In the genomic region with DNA sequence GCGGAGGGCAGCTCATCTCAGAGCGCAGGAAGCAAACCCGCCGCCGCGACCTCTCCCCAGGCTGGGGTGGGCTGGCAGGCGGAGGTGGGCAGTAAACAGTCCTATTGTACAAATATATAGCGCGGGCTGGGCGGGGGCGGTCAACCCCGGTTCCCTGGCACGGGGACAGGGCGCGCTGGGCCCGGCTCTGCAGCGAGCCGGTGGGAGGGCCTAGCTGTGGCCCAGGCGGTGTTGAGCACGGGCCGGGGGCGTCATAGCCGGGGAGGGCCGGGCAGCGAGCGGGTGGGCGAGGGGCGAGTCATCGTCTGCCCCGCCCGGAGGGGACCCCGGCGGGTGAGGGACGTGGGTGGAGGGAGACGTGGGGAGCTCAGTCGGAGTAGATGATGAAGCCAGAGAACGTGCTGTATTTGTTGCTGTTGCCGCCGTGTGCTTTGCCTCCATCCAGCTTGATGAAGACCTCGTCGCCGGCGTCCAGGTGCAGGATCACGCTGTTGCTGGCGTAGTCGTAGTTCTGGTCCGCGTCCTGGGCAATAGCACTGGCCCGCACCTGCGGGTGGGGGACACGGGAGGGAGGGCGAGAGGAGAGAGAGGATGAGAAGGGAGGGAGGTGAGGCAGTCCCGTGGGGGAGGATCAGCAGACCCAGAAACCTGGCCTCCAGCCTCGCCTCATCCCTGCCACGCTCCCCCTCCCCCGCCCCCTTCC, we compare ENCODE assay signal across 14 cellular contexts. TPM values are rescaled to one million over a fixed set of nuclear protein-coding genes. Genes with fewer than 3 reads are reported as not detected.
DNase-seq lines count a peak whose midpoint lies in the region; ATAC-seq and TF ChIP-seq lines count a peak whose summit lies in the region.
"Had no signal": no experiment of that assay in that cellular context is flagged by ENCODE, and none has a peak within 500 bp of the region (broad histone marks: within the 10 kb centered on the region; RNA-seq: fewer than 3 reads in every experiment).

No MANE protein-coding gene starts in this region.

- RAD21 ChIA-PET in HCT116 (lab: Charles Lee; ENCODE audit: low non-redundant PET in 1 of 2, low total read pairs in 2 of 2, uncharacterized antibody in 2 of 2, unreplicated experiment in 2 of 2): no interaction called here

- POLR2A ChIA-PET in HCT116 (lab: Charles Lee): no interaction called here

- TF ChIP-seq POLR2A in HCT116 (IDR thresholded peaks at IDR 0.05; ENCODE audit: borderline replicate concordance, extremely low read depth, insufficient read depth, insufficient read length) (no peak), ovary (IDR thresholded peaks at IDR 0.05) (no peak)

- H3K27ac ChIP-seq in HCT116 (ENCODE audit: low read depth, low read length) (no peak overlapping the region), brain microvascular endothelial cell (no peak overlapping the region), ovary (no peak overlapping the region)

- intact Hi-C loops in HCT116 (cut with micrococcal nuclease): no loop called here
- intact Hi-C loops in ovary (cut with DNase I): loop anchor here in 1 of 4 donors (2.0 kb wide), 1 partner anchor 17 kb away; no protein-coding TSS in a partner anchor

- H3K4me2 ChIP-seq in HCT116 (ENCODE audit: low read length): peak overlapping the region; percentile 25; the same call in 1 of the 2 replicates

- TF ChIP-seq RAD21 in HCT116 (IDR thresholded peaks at IDR 0.05; ENCODE audit: low read depth): no peak

- in situ Hi-C loops in brain microvascular endothelial cell (cut with HindIII; ENCODE audit: low pct_ligation_motif_present, low sequenced_read_pairs): no loop called here

- DNase-seq in NCI-H748 (lab: John Stamatoyannopoulos, UW; ENCODE audit: unreplicated experiment): peak; percentile 17
- no peak for DNase-seq in NCI-H748 treated with DMSO at 0.1 percent for 48 hours (lab: John Stamatoyannopoulos, UW)
- no peak for DNase-seq in HCT116 (ENCODE audit: low read depth, low spot score)
- DNase-seq in brain microvascular endothelial cell: no peak
- DNase-seq in ovary: peak in 3 of 5 donors; percentile 21 to 49 (median 43)
- no peak for DNase-seq in NCI-H2029 (lab: John Stamatoyannopoulos, UW)
- no peak for DNase-seq in T-helper 9 cell
- DNase-seq: 8988T, dermis blood vessel endothelial cell, DMS79 treated with DMSO at 0.1 percent for 48 hours, NCI-H1417 treated with DMSO at 0.1 percent for 48 hours, T-helper 2 cell had no signal

- ATAC-seq in HCT116 (no peak), HG02852 (IDR thresholded peaks at IDR 0.05; ENCODE audit: unreplicated experiment) (no peak)

- no TSS peak for BruUV-seq in HCT116 (replicated peaks; lab: Mats Ljungman, UMichigan)

- CTCF ChIA-PET in HCT116 (lab: Charles Lee): no interaction called here

- H3K9me3 ChIP-seq in HCT116 (ENCODE audit: control insufficient read depth in 1 of 2, insufficient read depth in 1 of 2, low read depth in 1 of 2, low read length in 2 of 2) (no peaks in the 10 kb centered on the region), ovary (no peaks in the 10 kb centered on the region)

- H4K20me1 ChIP-seq in HCT116 (ENCODE audit: insufficient read depth): no peaks in the 10 kb centered on the region

- no peaks in the 10 kb centered on the region for H3K79me2 ChIP-seq in HCT116 (ENCODE audit: insufficient read depth, low read length)

- H3K36me3 ChIP-seq in HCT116 (ENCODE audit: control insufficient read depth in 1 of 2, insufficient read depth in 2 of 2, low read length in 2 of 2) (no peaks in the 10 kb centered on the region), brain microvascular endothelial cell (replicated peaks) (no peaks in the 10 kb centered on the region), ovary (no peaks in the 10 kb centered on the region)

- TF ChIP-seq CTCF in HCT116 (IDR thresholded peaks at IDR 0.05 in 2 of 3, conservative IDR thresholded peaks at IDR 0.05 in 1 of 3; ENCODE audit: borderline replicate concordance in 1 of 3, insufficient read depth in 1 of 3, low read depth in 2 of 3, low read length in 2 of 3) (no peak), brain microvascular endothelial cell (IDR thresholded peaks at IDR 0.05; ENCODE audit: low read depth, low read length, missing control alignments) (no peak), ovary (IDR thresholded peaks at IDR 0.05) (no peak)

- H3K4me1 ChIP-seq in HCT116 (ENCODE audit: control insufficient read depth in 1 of 2, insufficient read depth in 2 of 2, low read length in 2 of 2) (peaks cover 6 to 11% of the 10 kb centered on the region in 2 experiments), ovary (ENCODE audit: insufficient read depth) (no peaks in the 10 kb centered on the region)

- no peaks in the 10 kb centered on the region for H3K27me3 ChIP-seq in HCT116 (ENCODE audit: insufficient read depth, low read length)
- H3K27me3 ChIP-seq in brain microvascular endothelial cell (replicated peaks): peaks cover 5% of the 10 kb centered on the region
- H3K27me3 ChIP-seq in ovary: no peaks in the 10 kb centered on the region

- no peak overlapping the region for H3K9ac ChIP-seq in HCT116 (ENCODE audit: low read length)

- TF ChIP-seq EP300 in ovary (IDR thresholded peaks at IDR 0.05): no peak

- WGBS in ovary, 3 donors: 13 to 17% (median 13%) methylated on average over 54 to 56 of the region's 56 CpGs

- H3K9me2 ChIP-seq in HCT116 (ENCODE audit: insufficient read depth): no peaks in the 10 kb centered on the region

- H2AFZ ChIP-seq in HCT116 (ENCODE audit: low read depth, low read length, poor library complexity, severe bottlenecking): no peak overlapping the region

- no peak overlapping the region for H3K4me3 ChIP-seq in HCT116 (replicated peaks in 1 of 2; ENCODE audit: low read depth in 1 of 2, low read length in 2 of 2)
- peak overlapping the region; percentile 26 for H3K4me3 ChIP-seq in brain microvascular endothelial cell (ENCODE audit: low read depth, low read length)
- H3K4me3 ChIP-seq in ovary: peak overlapping the region; percentile 20

TF ChIP-seq in HCT116, 20 proteins besides CTCF, POLR2A, EP300 and RAD21 (continues in another document):
- TF ChIP-seq CBX3 (IDR thresholded peaks at IDR 0.05; ENCODE audit: low read depth) (no peak), EZH2phosphoT487 (IDR thresholded peaks at IDR 0.05; ENCODE audit: borderline replicate concordance) (no peak), CEBPB (IDR thresholded peaks at IDR 0.05; ENCODE audit: low read depth) (no peak), SRF (IDR thresholded peaks at IDR 0.05; ENCODE audit: low read depth) (no peak), SP1 (IDR thresholded peaks at IDR 0.05; ENCODE audit: low read depth) (no peak), ZBTB33 (IDR thresholded peaks at IDR 0.05; ENCODE audit: extremely low read depth, insufficient replicate concordance, low read length) (no peak)
- TF ChIP-seq, protein P1, sequence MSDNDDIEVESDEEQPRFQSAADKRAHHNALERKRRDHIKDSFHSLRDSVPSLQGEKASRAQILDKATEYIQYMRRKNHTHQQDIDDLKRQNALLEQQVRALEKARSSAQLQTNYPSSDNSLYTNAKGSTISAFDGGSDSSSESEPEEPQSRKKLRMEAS (IDR thresholded peaks at IDR 0.05): no peak
- TF ChIP-seq, protein P2, sequence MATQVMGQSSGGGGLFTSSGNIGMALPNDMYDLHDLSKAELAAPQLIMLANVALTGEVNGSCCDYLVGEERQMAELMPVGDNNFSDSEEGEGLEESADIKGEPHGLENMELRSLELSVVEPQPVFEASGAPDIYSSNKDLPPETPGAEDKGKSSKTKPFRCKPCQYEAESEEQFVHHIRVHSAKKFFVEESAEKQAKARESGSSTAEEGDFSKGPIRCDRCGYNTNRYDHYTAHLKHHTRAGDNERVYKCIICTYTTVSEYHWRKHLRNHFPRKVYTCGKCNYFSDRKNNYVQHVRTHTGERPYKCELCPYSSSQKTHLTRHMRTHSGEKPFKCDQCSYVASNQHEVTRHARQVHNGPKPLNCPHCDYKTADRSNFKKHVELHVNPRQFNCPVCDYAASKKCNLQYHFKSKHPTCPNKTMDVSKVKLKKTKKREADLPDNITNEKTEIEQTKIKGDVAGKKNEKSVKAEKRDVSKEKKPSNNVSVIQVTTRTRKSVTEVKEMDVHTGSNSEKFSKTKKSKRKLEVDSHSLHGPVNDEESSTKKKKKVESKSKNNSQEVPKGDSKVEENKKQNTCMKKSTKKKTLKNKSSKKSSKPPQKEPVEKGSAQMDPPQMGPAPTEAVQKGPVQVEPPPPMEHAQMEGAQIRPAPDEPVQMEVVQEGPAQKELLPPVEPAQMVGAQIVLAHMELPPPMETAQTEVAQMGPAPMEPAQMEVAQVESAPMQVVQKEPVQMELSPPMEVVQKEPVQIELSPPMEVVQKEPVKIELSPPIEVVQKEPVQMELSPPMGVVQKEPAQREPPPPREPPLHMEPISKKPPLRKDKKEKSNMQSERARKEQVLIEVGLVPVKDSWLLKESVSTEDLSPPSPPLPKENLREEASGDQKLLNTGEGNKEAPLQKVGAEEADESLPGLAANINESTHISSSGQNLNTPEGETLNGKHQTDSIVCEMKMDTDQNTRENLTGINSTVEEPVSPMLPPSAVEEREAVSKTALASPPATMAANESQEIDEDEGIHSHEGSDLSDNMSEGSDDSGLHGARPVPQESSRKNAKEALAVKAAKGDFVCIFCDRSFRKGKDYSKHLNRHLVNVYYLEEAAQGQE (IDR thresholded peaks at IDR 0.05; ENCODE audit: low read depth): no peak

RNA-seq across cellular contexts. Expression of gene C1QL1, which starts 8.1 kb away (rescaled TPM):
- total RNA-seq in HCT116 (2021; ENCODE audit: unreplicated experiment) (3.5 TPM), ovary (1 to 10 TPM in 3 of 7 donors, under 1 TPM in 2, not detected in 2; 0.20 to 6.0 (median 1.1) TPM)
- 3.6 and 4.2 TPM in 2 replicates for polyA plus RNA-seq in HCT116 (2012)
- under 1 TPM in 1 of 2 donors, not detected in 1; 0.64 TPM for polyA plus RNA-seq in ovary
- total RNA-seq: dermis blood vessel endothelial cell had no signal

RNA-seq across cellular contexts. Expression of gene KIF18B, which starts 12.4 kb away (rescaled TPM):
- total RNA-seq in HCT116 (2021; ENCODE audit: unreplicated experiment): 76.4 TPM
- polyA plus RNA-seq in HCT116 (2012): 34.8 and 38.1 TPM in 2 replicates
- total RNA-seq in ovary: under 1 TPM in 4 of 7 donors, not detected in 3; 0.10 to 0.79 (median 0.20) TPM
- polyA plus RNA-seq in ovary: under 1 TPM; 0.13 to 0.19 TPM

RNA-seq across cellular contexts. Expression of gene GFAP, which starts 44.7 kb away (rescaled TPM):
- not detected for total RNA-seq in HCT116 (2021; ENCODE audit: unreplicated experiment)
- polyA plus RNA-seq in HCT116 (2012): 0.40 and 0.51 TPM in 2 replicates
- 1 to 10 TPM in 2 of 7 donors, under 1 TPM in 4, not detected in 1; 0.08 to 1.8 (median 0.49) TPM for total RNA-seq in ovary
- under 1 TPM; 0.27 to 0.97 TPM for polyA plus RNA-seq in ovary
- total RNA-seq: progenitor cell of endocrine pancreas had no signal

Comparison
In these comparisons a context has a peak if more than half of its experiments do, and no peak if none do; other contexts are left out.
1. DNase-seq: peak in NCI-H748 (single experiment) and ovary (3 of 5); none in NCI-H748 treated with DMSO at 0.1 percent for 48 hours (single experiment), HCT116 (single experiment), brain microvascular endothelial cell (single experiment), NCI-H2029 (single experiment) and T-helper 9 cell (single experiment).
2. H3K4me3 ChIP-seq: peak in brain microvascular endothelial cell (single experiment) and ovary (single experiment); none in HCT116 (0 of 2).
3. RNA of gene KIF18B, which starts 12.4 kb away (total RNA-seq): 76.4 TPM in HCT116 (single experiment); 0.10 to 0.79 TPM in ovary; every median in the first group is over 10 times any median in the second.